2 cellular contexts compared by ENCODE assay signal in genomic region chr20:63481503-63481902, GRCh38.
TF ChIP-seq lines count a peak whose summit lies in the region.

No MANE protein-coding gene starts in this region.

TF ChIP-seq in HepG2, 621 proteins besides CTCF, POLR2A, EP300 and RAD21:
- peak; percentile 90 to 94 for TF ChIP-seq MAFK (conservative IDR thresholded peaks at IDR 0.05 in 1 of 2, IDR thresholded peaks at IDR 0.05 in 1 of 2; ENCODE audit: low read length in 2 of 2)
- TF ChIP-seq ZNF773 (CRISPR knock-in tag; IDR thresholded peaks at IDR 0.05; ENCODE audit: borderline replicate concordance), result no peak
- TF ChIP-seq, protein P1, sequence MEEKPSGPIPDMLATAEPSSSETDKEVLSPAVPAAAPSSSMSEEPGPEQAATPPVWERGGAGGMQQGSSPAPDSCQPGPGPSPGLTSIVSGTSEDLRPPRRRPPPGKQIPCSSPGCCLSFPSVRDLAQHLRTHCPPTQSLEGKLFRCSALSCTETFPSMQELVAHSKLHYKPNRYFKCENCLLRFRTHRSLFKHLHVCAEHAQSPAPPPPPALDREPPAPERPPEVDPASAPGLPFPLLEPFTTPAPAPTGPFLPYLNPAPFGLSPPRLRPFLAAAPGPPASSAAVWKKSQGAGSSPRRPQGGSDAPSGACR (CRISPR knock-in tag; IDR thresholded peaks at IDR 0.05), result no peak
- no peak for TF ChIP-seq BRCA1 (CRISPR knock-in tag; IDR thresholded peaks at IDR 0.05)
- no peak for TF ChIP-seq TCF7L2 (IDR thresholded peaks at IDR 0.05; ENCODE audit: low read depth, low read length)
- no peak for TF ChIP-seq SMARCC2 (IDR thresholded peaks at IDR 0.05)
- no peak for TF ChIP-seq SP5 (CRISPR knock-in tag; IDR thresholded peaks at IDR 0.05; ENCODE audit: borderline replicate concordance, low read depth)
- TF ChIP-seq ATF5 (CRISPR knock-in tag; IDR thresholded peaks at IDR 0.05; ENCODE audit: low read depth), result no peak
- no peak for TF ChIP-seq ZNF605 (CRISPR knock-in tag; IDR thresholded peaks at IDR 0.05)
- peak; percentile 88 for TF ChIP-seq MAFF (IDR thresholded peaks at IDR 0.05; ENCODE audit: low read depth, low read length)

TF ChIP-seq in H1, 55 proteins besides CTCF, POLR2A, EP300 and RAD21:
- TF ChIP-seq MAFK (IDR thresholded peaks at IDR 0.05; ENCODE audit: low read depth, low read length) (peak; percentile 82), TCF12 (IDR thresholded peaks at IDR 0.05; ENCODE audit: low read depth, low read length) (no peak)
